Comparison of ENCODE assay signal across 27 cellular contexts in genomic region chr3:62676686-62677271, GRCh38.
"Had no signal": no experiment of that assay in that cellular context is flagged by ENCODE, and none has a peak within 500 bp of the region (broad histone marks: within the 10 kb centered on the region; RNA-seq: fewer than 3 reads in every experiment).

No MANE protein-coding gene starts in this region.

- H3K36me3 ChIP-seq: adrenal gland, Peyer's patch, SJCRH30 had no signal

- DNase-seq: activated CD4-positive, alpha-beta T cell treated with anti-CD3 and anti-CD28 coated beads for 4 hours; activated CD8-positive, alpha-beta memory T cell treated with anti-CD3 and anti-CD28 coated beads, Interleukin-2, amount 50 U/mL, for 48 hours; activated CD8-positive, alpha-beta T cell treated with anti-CD3 and anti-CD28 coated beads, Interleukin-2, amount 10 ng/mL, durations not matched to agents 7 days and 5 days; activated naive CD4-positive, alpha-beta T cell treated with anti-CD3 and anti-CD28 coated beads, Interleukin-2, amount 50 U/mL, for 16 hours; activated naive CD8-positive, alpha-beta T cell treated with anti-CD3 and anti-CD28 coated beads, Interleukin-2, amount 10 ng/mL, durations not matched to agents 7 days and 5 days; activated T-cell treated with anti-CD3 and anti-CD28 coated beads, Interleukin-2, amount 50 U/mL, for 1 hour; adrenal gland; anterior cingulate cortex; central memory CD4-positive, alpha-beta T cell; Kasumi-1; NCI-H1105 treated with DMSO at 0.1 percent for 48 hours; NCI-H1436 treated with DMSO at 0.1 percent for 48 hours; NCI-H187; NCI-H2081; NCI-H2171; NCI-H2227 treated with DMSO at 0.1 percent for 48 hours; NCI-H446 treated with DMSO at 0.1 percent for 48 hours; NCI-H524 treated with DMSO at 0.1 percent for 48 hours; NCI-H748 treated with DMSO at 0.1 percent for 48 hours; Peyer's patch; Right ventricle myocardium superior; SJCRH30; T-helper 17 cell; T1000 had no signal

- H3K4me3 ChIP-seq: adrenal gland, coronary artery, Peyer's patch, SJCRH30 had no signal

- H3K9me3 ChIP-seq: adrenal gland, Peyer's patch, SJCRH30 had no signal

- H3K27me3 ChIP-seq: adrenal gland, Peyer's patch, SJCRH30 had no signal

- H3K27ac ChIP-seq: adrenal gland, coronary artery, Peyer's patch, RWPE1, SJCRH30 had no signal

- H3K4me1 ChIP-seq: adrenal gland, Peyer's patch, SJCRH30 had no signal

- ATAC-seq: activated CD4-positive, CD25-positive, alpha-beta regulatory T cell treated with anti-CD3 and anti-CD28 coated beads, Interleukin-2, amount 50 U/mL, for 24 hours; activated CD8-positive, alpha-beta T cell treated with anti-CD3 and anti-CD28 coated beads, Interleukin-2, amount 10 ng/mL, durations not matched to agents 7 days and 5 days; T-helper 17 cell had no signal
